13 cellular contexts compared by ENCODE assay signal in genomic region chr5:126414874-126415502, GRCh38. TPM values are rescaled to one million over a fixed set of nuclear protein-coding genes. Genes with fewer than 3 reads are reported as not detected.
DNase-seq lines count a peak whose midpoint lies in the region; ATAC-seq and TF ChIP-seq lines count a peak whose summit lies in the region.
"Had no signal": no experiment of that assay in that cellular context is flagged by ENCODE, and none has a peak within 500 bp of the region (broad histone marks: within the 10 kb centered on the region; RNA-seq: fewer than 3 reads in every experiment).

No MANE protein-coding gene starts in this region.

- intact Hi-C loops in left ventricle myocardium inferior (cut with micrococcal nuclease): no loop called here

- TF ChIP-seq CTCF in brain microvascular endothelial cell (IDR thresholded peaks at IDR 0.05; ENCODE audit: low read depth, low read length, missing control alignments) (no peak), left ventricle myocardium inferior (IDR thresholded peaks at IDR 0.05; ENCODE audit: borderline replicate concordance) (no peak), retinal pigment epithelial cell (conservative IDR thresholded peaks at IDR 0.05; ENCODE audit: low read depth, low read length) (no peak)

- POLR2A ChIA-PET in naive thymus-derived CD8-positive, alpha-beta T cell (lab: Charles Lee): no interaction called here

- H3K27ac ChIP-seq in brain microvascular endothelial cell (no peak overlapping the region), left ventricle myocardium inferior (replicated peaks) (peak overlapping the region; percentile 88)
- H3K27ac ChIP-seq: C4-2B had no signal

- H3K4me3 ChIP-seq in brain microvascular endothelial cell (ENCODE audit: low read depth, low read length) (no peak overlapping the region), left ventricle myocardium inferior (peak overlapping the region; percentile 28), retinal pigment epithelial cell (ENCODE audit: low read length) (no peak overlapping the region)

- H3K4me1 ChIP-seq in left ventricle myocardium inferior: peaks cover 40% of the 10 kb centered on the region

- no peaks in the 10 kb centered on the region for H3K4me1 Mint-ChIP-seq in naive thymus-derived CD8-positive, alpha-beta T cell

- no peak for ATAC-seq in HG03439 (IDR thresholded peaks at IDR 0.05; ENCODE audit: unreplicated experiment)
- no peak for ATAC-seq in naive thymus-derived CD8-positive, alpha-beta T cell
- ATAC-seq: effector memory CD8-positive, alpha-beta T cell had no signal

- peaks cover 4 to 16% (median 12%) of the 10 kb centered on the region in 9 donors for H3K9me3 Mint-ChIP-seq in naive thymus-derived CD8-positive, alpha-beta T cell
- H3K9me3 Mint-ChIP-seq: effector memory CD8-positive, alpha-beta T cell had no signal

- DNase-seq in COLO829 (ENCODE audit: low spot score): peak; percentile 50
- peak; percentile 38 for DNase-seq in brain microvascular endothelial cell
- peak; percentile 23 for DNase-seq in left ventricle myocardium inferior
- peak; percentile 57 for DNase-seq in retinal pigment epithelial cell (ENCODE audit: low read depth)
- DNase-seq in SHP77 treated with DMSO at 0.1 percent for 48 hours (lab: John Stamatoyannopoulos, UW): no peak
- no peak for DNase-seq in NCI-H1105 (lab: John Stamatoyannopoulos, UW)
- no peak for DNase-seq in naive thymus-derived CD8-positive, alpha-beta T cell
- DNase-seq: effector memory CD8-positive, alpha-beta T cell; H7; NCI-H345; nephron progenitor cell had no signal

- H3K27me3 ChIP-seq in brain microvascular endothelial cell (replicated peaks) (no peaks in the 10 kb centered on the region), left ventricle myocardium inferior (ENCODE audit: low read depth) (no peaks in the 10 kb centered on the region)

- H3K27ac Mint-ChIP-seq in naive thymus-derived CD8-positive, alpha-beta T cell: no peak overlapping the region
- H3K27ac Mint-ChIP-seq: effector memory CD8-positive, alpha-beta T cell; nephron progenitor cell had no signal

- in situ Hi-C loops in brain microvascular endothelial cell (cut with HindIII; ENCODE audit: low pct_ligation_motif_present, low sequenced_read_pairs): no loop called here

- peaks cover 0 to 12% (median 8%) of the 10 kb centered on the region in 3 donors for H3K36me3 Mint-ChIP-seq in naive thymus-derived CD8-positive, alpha-beta T cell

- H3K36me3 ChIP-seq in brain microvascular endothelial cell (replicated peaks) (no peaks in the 10 kb centered on the region), left ventricle myocardium inferior (no peaks in the 10 kb centered on the region)

- peaks cover 8% of the 10 kb centered on the region for H3K9me3 ChIP-seq in left ventricle myocardium inferior (replicated peaks)

- peaks cover 6 to 18% (median 10%) of the 10 kb centered on the region in 5 donors for H3K27me3 Mint-ChIP-seq in naive thymus-derived CD8-positive, alpha-beta T cell

- H3K4me3 Mint-ChIP-seq in naive thymus-derived CD8-positive, alpha-beta T cell: no peak overlapping the region
- H3K4me3 Mint-ChIP-seq: effector memory CD8-positive, alpha-beta T cell; nephron progenitor cell had no signal

RNA-seq across cellular contexts. Expression of gene GRAMD2B, which starts 8.2 kb away (rescaled TPM):
- total RNA-seq in left ventricle myocardium inferior: 24.6 TPM
- 1 to 10 TPM; 5.0 to 6.6 TPM for total RNA-seq in naive thymus-derived CD8-positive, alpha-beta T cell
- polyA plus RNA-seq in naive thymus-derived CD8-positive, alpha-beta T cell: 1 to 10 TPM; 5.3 to 7.1 (median 6.0) TPM

Comparison
In these comparisons a context has a peak if more than half of its experiments do, and no peak if none do; other contexts are left out.
1. DNase-seq: peak in COLO829 (single experiment), brain microvascular endothelial cell (single experiment), left ventricle myocardium inferior (single experiment) and retinal pigment epithelial cell (single experiment); none in SHP77 treated with DMSO at 0.1 percent for 48 hours (single experiment), NCI-H1105 (single experiment) and naive thymus-derived CD8-positive, alpha-beta T cell (0 of 10).